21 cellular contexts compared by ENCODE assay signal in genomic region chr12:117842630-117843029, GRCh38.
A peak's percentile ranks its signal among the peaks of the same experiment; 100 is the strongest.
DNase-seq lines count a peak whose midpoint lies in the region; ATAC-seq and TF ChIP-seq lines count a peak whose summit lies in the region.
"Had no signal": no experiment of that assay in that cellular context is flagged by ENCODE, and none has a peak within 500 bp of the region (broad histone marks: within the 10 kb centered on the region; RNA-seq: fewer than 3 reads in every experiment).

No MANE protein-coding gene starts in this region.

- POLR2A ChIA-PET in WTC11 (lab: Charles Lee): no interaction called here

- peaks cover 35% of the 10 kb centered on the region for H3K4me1 Mint-ChIP-seq in GM23338
- peaks cover 43% of the 10 kb centered on the region for H3K4me1 Mint-ChIP-seq in WTC11

- H3K36me3 ChIP-seq in GM23338 (ENCODE audit: insufficient read depth) (peaks cover 7% of the 10 kb centered on the region), sigmoid colon (no peaks in the 10 kb centered on the region), gastrocnemius medialis (no peaks in the 10 kb centered on the region), prostate gland (no peaks in the 10 kb centered on the region)

- H3K27ac ChIP-seq in GM23338 (ENCODE audit: low read depth) (no peak overlapping the region), sigmoid colon (no peak overlapping the region), gastrocnemius medialis (no peak overlapping the region), prostate gland (no peak overlapping the region)
- H3K27ac ChIP-seq: 22Rv1, A549, C4-2B had no signal

- peaks cover 27% of the 10 kb centered on the region for H3K9me3 Mint-ChIP-seq in GM23338
- H3K9me3 Mint-ChIP-seq in WTC11: peaks cover 25% of the 10 kb centered on the region

- no peaks in the 10 kb centered on the region for H3F3A ChIP-seq in GM23338 (replicated peaks; ENCODE audit: low read depth)

- H3K4me2 ChIP-seq in GM23338: peak overlapping the region; percentile 57; the same call in 1 of the 2 replicates
- H3K4me2 ChIP-seq: A549 had no signal

- no peaks in the 10 kb centered on the region for H3K27me3 ChIP-seq in GM23338 (ENCODE audit: insufficient read depth)
- peaks cover 0 to 43% (median 9%) of the 10 kb centered on the region in 3 donors for H3K27me3 ChIP-seq in sigmoid colon
- peaks cover 3 to 7% (median 6%) of the 10 kb centered on the region in 3 donors for H3K27me3 ChIP-seq in gastrocnemius medialis
- no peaks in the 10 kb centered on the region for H3K27me3 ChIP-seq in prostate gland (replicated peaks; ENCODE audit: insufficient read depth)

- H3K27me3 Mint-ChIP-seq in GM23338 (ENCODE audit: insufficient read depth, low read depth, poor library complexity) (peaks cover 4% of the 10 kb centered on the region), WTC11 (ENCODE audit: low read depth) (no peaks in the 10 kb centered on the region; the same call in 1 of the 2 replicates)

- TF ChIP-seq EP300 in sigmoid colon (IDR thresholded peaks at IDR 0.05): no peak

- no peak overlapping the region for H2AFZ ChIP-seq in GM23338

- peak; percentile 86 for ATAC-seq in GM23338
- peak; percentile 87 for ATAC-seq in WTC11
- no peak for ATAC-seq in gastrocnemius medialis
- ATAC-seq: A549, GM12878, HCT116, K562 had no signal

- H3K4me3 ChIP-seq in GM23338 (no peak overlapping the region), sigmoid colon (no peak overlapping the region), gastrocnemius medialis (no peak overlapping the region), prostate gland (no peak overlapping the region)
- H3K4me3 ChIP-seq: A549, GM12878, K562 had no signal

- WGBS in sigmoid colon, 2 donors: 66 to 70% methylated on average over 4 of the region's 4 CpGs
- 45% methylated on average over 4 of the region's 4 CpGs for WGBS in prostate gland

- H4K20me1 ChIP-seq in GM23338 (replicated peaks; ENCODE audit: insufficient read depth): no peaks in the 10 kb centered on the region

- H3K79me2 ChIP-seq in GM23338 (replicated peaks; ENCODE audit: insufficient read depth): no peaks in the 10 kb centered on the region

- CTCF ChIA-PET in WTC11 (lab: Charles Lee): interaction anchor here (1.3 to 1.7 kb wide), 3 partner anchors 10 to 171 kb away, joined by 4 to 6 read pairs (median 5); no protein-coding TSS in a partner anchor

- no peaks in the 10 kb centered on the region for H3K9me2 ChIP-seq in GM23338 (ENCODE audit: insufficient read depth)

- H3K27ac Mint-ChIP-seq in GM23338 (no peak overlapping the region), WTC11 (no peak overlapping the region)
- H3K27ac Mint-ChIP-seq: CD4-positive, alpha-beta T cell; HFFc6 had no signal

- intact Hi-C loops in sigmoid colon (cut with DNase I): no loop called here
- intact Hi-C loops in gastrocnemius medialis (cut with DNase I; ENCODE audit: low total_unique reads): no loop called here
- intact Hi-C loops in prostate gland (cut with DNase I): no loop called here

- H3K36me3 Mint-ChIP-seq in GM23338 (ENCODE audit: low read depth) (peaks cover 32% of the 10 kb centered on the region), WTC11 (peaks cover 26% of the 10 kb centered on the region)

- DNase-seq in GM23338 (ENCODE audit: low spot score): peak; percentile 73
- peak; percentile 52 for DNase-seq in WTC11 (ENCODE audit: low spot score)
- peak; percentile 64 for DNase-seq in iPS DF 19.7 (ENCODE audit: low read depth, low spot score)
- DNase-seq in sigmoid colon: peak; percentile 24
- DNase-seq in NCI-H774 (lab: John Stamatoyannopoulos, UW): no peak
- DNase-seq in gastrocnemius medialis: no peak
- no peak for DNase-seq in prostate gland (ENCODE audit: low spot score)
- DNase-seq: AML-193; Caco-2; CD4-positive, alpha-beta T cell; DMS53; DND-41; EL; HFFc6; IMR-90 had no signal

- TF ChIP-seq POLR2A in sigmoid colon (IDR thresholded peaks at IDR 0.05) (no peak), gastrocnemius medialis (IDR thresholded peaks at IDR 0.05) (no peak), prostate gland (IDR thresholded peaks at IDR 0.05) (no peak)

- TF ChIP-seq CTCF in GM23338 (conservative IDR thresholded peaks at IDR 0.05; ENCODE audit: low read depth in 2 of 2) (no peak), WTC11 (IDR thresholded peaks at IDR 0.05) (no peak), sigmoid colon (IDR thresholded peaks at IDR 0.05) (no peak), gastrocnemius medialis (IDR thresholded peaks at IDR 0.05 in 4 of 5, conservative IDR thresholded peaks at IDR 0.05 in 1 of 5) (no peak), prostate gland (IDR thresholded peaks at IDR 0.05) (no peak)

- in situ Hi-C loops in gastrocnemius medialis (cut with MboI; ENCODE audit: low sequenced_read_pairs in 4 of 4): loop anchor here in 2 of 4 donors (25.0 kb wide), 1 partner anchor 480 kb away; the partner anchor contains the start of gene NOS1 (in 2 of the 2)

- H3K4me1 ChIP-seq in GM23338 (ENCODE audit: insufficient read depth) (peaks cover 13% of the 10 kb centered on the region), sigmoid colon (no peaks in the 10 kb centered on the region), gastrocnemius medialis (no peaks in the 10 kb centered on the region), prostate gland (replicated peaks) (no peaks in the 10 kb centered on the region)
- H3K4me1 ChIP-seq: A549, Caco-2 had no signal

- H3K4me3 Mint-ChIP-seq in GM23338 (no peak overlapping the region), WTC11 (no peak overlapping the region)
- H3K4me3 Mint-ChIP-seq: CD4-positive, alpha-beta T cell; HFFc6 had no signal

- no peaks in the 10 kb centered on the region for H3K9me3 ChIP-seq in sigmoid colon
- H3K9me3 ChIP-seq in gastrocnemius medialis: peaks cover 0 to 4% (median 0%) of the 10 kb centered on the region in 3 donors
- H3K9me3 ChIP-seq in prostate gland: no peaks in the 10 kb centered on the region
- H3K9me3 ChIP-seq: Caco-2 had no signal

TF ChIP-seq in GM23338, 12 proteins besides CTCF, POLR2A, EP300 and RAD21 (continues in another document):
- TF ChIP-seq ETS1 (IDR thresholded peaks at IDR 0.05) (peak; percentile 49; the same call in 1 of the 2 replicates), JUNB (IDR thresholded peaks at IDR 0.05; ENCODE audit: unreplicated experiment) (no peak)

TF ChIP-seq in WTC11, 78 proteins besides CTCF, POLR2A, EP300 and RAD21:
- TF ChIP-seq, protein P1, sequence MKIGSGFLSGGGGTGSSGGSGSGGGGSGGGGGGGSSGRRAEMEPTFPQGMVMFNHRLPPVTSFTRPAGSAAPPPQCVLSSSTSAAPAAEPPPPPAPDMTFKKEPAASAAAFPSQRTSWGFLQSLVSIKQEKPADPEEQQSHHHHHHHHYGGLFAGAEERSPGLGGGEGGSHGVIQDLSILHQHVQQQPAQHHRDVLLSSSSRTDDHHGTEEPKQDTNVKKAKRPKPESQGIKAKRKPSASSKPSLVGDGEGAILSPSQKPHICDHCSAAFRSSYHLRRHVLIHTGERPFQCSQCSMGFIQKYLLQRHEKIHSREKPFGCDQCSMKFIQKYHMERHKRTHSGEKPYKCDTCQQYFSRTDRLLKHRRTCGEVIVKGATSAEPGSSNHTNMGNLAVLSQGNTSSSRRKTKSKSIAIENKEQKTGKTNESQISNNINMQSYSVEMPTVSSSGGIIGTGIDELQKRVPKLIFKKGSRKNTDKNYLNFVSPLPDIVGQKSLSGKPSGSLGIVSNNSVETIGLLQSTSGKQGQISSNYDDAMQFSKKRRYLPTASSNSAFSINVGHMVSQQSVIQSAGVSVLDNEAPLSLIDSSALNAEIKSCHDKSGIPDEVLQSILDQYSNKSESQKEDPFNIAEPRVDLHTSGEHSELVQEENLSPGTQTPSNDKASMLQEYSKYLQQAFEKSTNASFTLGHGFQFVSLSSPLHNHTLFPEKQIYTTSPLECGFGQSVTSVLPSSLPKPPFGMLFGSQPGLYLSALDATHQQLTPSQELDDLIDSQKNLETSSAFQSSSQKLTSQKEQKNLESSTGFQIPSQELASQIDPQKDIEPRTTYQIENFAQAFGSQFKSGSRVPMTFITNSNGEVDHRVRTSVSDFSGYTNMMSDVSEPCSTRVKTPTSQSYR (CRISPR knock-in tag; IDR thresholded peaks at IDR 0.05): peak; percentile 53; the same call in 1 of the 2 replicates
- TF ChIP-seq ZNF671 (CRISPR knock-in tag; IDR thresholded peaks at IDR 0.05) (no peak), ZNF423 (CRISPR knock-in tag; IDR thresholded peaks at IDR 0.05) (peak; percentile 41; the same call in 1 of the 2 replicates), ETV6 (CRISPR knock-in tag; IDR thresholded peaks at IDR 0.05) (0 out of 2 replicates have a peak, but pooled peaks have one; percentile 52), CBFB (CRISPR knock-in tag; IDR thresholded peaks at IDR 0.05; ENCODE audit: low read depth) (peak; percentile 31; the same call in 1 of the 2 replicates)
TF ChIP-seq in WTC11: peak in this region for 4.

Comparison
In these comparisons a context has a peak if more than half of its experiments do, and no peak if none do; other contexts are left out.
1. ATAC-seq: peak in GM23338 (single experiment) and WTC11 (single experiment); none in gastrocnemius medialis (0 of 2).
2. DNase-seq: peak in GM23338 (single experiment), WTC11 (single experiment), iPS DF 19.7 (single experiment) and sigmoid colon (single experiment); none in NCI-H774 (single experiment), gastrocnemius medialis (0 of 2) and prostate gland (single experiment).